ENCODE assay signal across 16 cellular contexts in the genomic region with DNA sequence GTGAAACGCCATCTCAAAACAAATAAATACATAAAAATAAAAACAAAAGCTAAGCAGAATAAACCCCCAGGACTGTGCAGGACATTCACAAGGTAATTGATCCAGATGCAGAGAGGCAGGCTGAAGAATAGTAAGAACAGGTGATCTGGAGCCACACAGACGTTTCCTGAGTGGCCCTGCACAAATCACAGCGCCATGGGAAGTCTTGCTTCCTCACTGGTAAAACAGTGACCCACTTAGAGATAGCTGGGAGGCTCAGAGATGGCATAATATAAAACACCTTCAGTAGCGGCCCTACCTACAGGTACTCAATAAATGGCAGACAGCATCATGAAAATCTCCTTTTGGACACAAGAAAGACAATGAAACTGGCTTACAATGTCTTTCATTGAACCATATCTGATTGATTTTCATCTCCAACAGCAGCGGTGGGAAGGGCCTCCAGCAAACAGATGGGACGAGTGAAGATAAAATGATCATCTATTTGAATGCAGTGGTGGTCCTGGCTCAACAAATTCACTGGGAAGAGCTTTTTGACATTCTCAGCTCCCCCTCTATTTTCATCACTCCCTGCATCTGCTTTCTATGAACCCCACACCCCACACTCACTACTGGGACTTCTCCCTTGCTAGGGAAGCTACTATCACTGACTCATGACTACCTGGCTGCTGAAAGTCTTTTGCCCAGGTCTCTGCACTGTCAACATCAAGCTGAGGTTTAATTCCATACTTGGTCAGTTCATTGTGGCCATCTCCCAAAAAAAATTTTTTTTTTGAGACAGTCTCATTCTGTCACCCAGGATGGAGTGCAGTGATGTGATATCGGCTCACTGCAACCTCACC.
A peak's percentile ranks its signal among the peaks of the same experiment; 100 is the strongest.
DNase-seq lines count a peak whose midpoint lies in the region; TF ChIP-seq lines count a peak whose summit lies in the region.
"Had no signal": no experiment of that assay in that cellular context is flagged by ENCODE, and none has a peak within 500 bp of the region (broad histone marks: within the 10 kb centered on the region; RNA-seq: fewer than 3 reads in every experiment).

No MANE protein-coding gene starts in this region.

- no peaks in the 10 kb centered on the region for H3K9me3 ChIP-seq in HUES64 (ENCODE audit: insufficient read depth, low read depth, low read length)
- H3K9me3 ChIP-seq: right atrium auricular region, thoracic aorta had no signal

- H3K9me3 Mint-ChIP-seq in brain (peaks cover 0 to 6% (median 4%) of the 10 kb centered on the region in 5 experiments), nephron (no peaks in the 10 kb centered on the region)

- H3K27me3 Mint-ChIP-seq in brain (no peaks in the 10 kb centered on the region), nephron (ENCODE audit: low read depth) (no peaks in the 10 kb centered on the region)

- peaks cover 21% of the 10 kb centered on the region for H3K36me3 ChIP-seq in HUES64 (ENCODE audit: insufficient read depth, low read length)

- H3K27ac ChIP-seq in HUES64 (ENCODE audit: low read depth, low read length): peak overlapping the region; percentile 94; the same call in 1 of the 2 replicates
- H3K27ac ChIP-seq: 22Rv1 had no signal

- WGBS in HUES64: 79% methylated on average over 7 of the region's 7 CpGs

- TF ChIP-seq CTCF in brain (conservative IDR thresholded peaks at IDR 0.05) (no peak), nephron (IDR thresholded peaks at IDR 0.05; ENCODE audit: unreplicated experiment in 3 of 3) (no peak)

- H3K9ac ChIP-seq in HUES64 (ENCODE audit: low read depth, low read length): no peak overlapping the region

- H3K36me3 Mint-ChIP-seq in brain (peaks cover 46% of the 10 kb centered on the region), nephron (ENCODE audit: low read depth) (peaks cover 22% of the 10 kb centered on the region)

- H3K27me3 ChIP-seq in HUES64 (ENCODE audit: insufficient read depth, low read length): no peaks in the 10 kb centered on the region
- H3K27me3 ChIP-seq: right atrium auricular region had no signal

- H3K4me1 ChIP-seq in HUES64 (ENCODE audit: insufficient read depth, low read length): peaks cover 56% of the 10 kb centered on the region

- H3K4me3 ChIP-seq in HUES64 (ENCODE audit: low read length): no peak overlapping the region
- H3K4me3 ChIP-seq: right atrium auricular region, thoracic aorta had no signal

- H3K27ac Mint-ChIP-seq in brain (peak overlapping the region in 4 of 5 experiments; percentile 21 to 99 (median 70)), nephron (peak overlapping the region; percentile 97 to 100 (median 99))

- peak overlapping the region in 2 of 5 experiments; percentile 32 to 41 for H3K4me3 Mint-ChIP-seq in brain
- H3K4me3 Mint-ChIP-seq in nephron: peak overlapping the region in 1 of 3 experiments; percentile 32

- H3K4me1 Mint-ChIP-seq in brain (peaks cover 60% of the 10 kb centered on the region), nephron (peaks cover 52% of the 10 kb centered on the region)

- peak; percentile 11 for DNase-seq in DMS53 (lab: John Stamatoyannopoulos, UW)
- DNase-seq in DMS53 treated with DMSO at 0.1 percent for 48 hours (lab: John Stamatoyannopoulos, UW; ENCODE audit: unreplicated experiment): no peak
- no peak for DNase-seq in stimulated activated CD4-positive, alpha-beta T cell treated with anti-CD3 and anti-CD28 coated beads, Interleukin-1b, Interleukin-23, amount 100 ng/mL, for 48 hours
- DNase-seq in NCI-H1436 treated with DMSO at 0.1 percent for 48 hours (lab: John Stamatoyannopoulos, UW): no peak
- DNase-seq in NCI-H146 (lab: John Stamatoyannopoulos, UW): no peak
- DNase-seq: central memory CD4-positive, alpha-beta T cell; DMS 273 treated with DMSO at 0.1 percent for 48 hours; NCI-H1048; NCI-H524 treated with DMSO at 0.1 percent for 48 hours; RPMI8226 had no signal
